In the genomic region with DNA sequence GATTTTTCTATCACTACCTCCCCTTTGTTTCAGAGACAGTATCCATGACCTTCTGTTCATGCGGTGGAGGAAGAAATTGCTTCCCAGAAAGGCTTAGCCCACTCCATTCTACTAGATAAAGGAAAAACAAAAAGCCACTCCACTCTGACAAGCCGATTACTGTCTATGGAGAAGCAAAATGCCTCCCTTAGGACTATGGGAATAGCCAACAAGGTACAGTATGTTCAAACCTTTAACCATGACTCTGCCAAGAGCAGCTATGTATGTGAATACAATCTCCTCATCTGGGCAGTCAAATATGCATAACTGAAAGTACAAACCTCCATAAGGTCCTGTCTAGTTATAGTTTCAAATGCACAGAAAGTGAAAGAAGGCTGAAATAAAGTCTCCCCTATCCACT, we compare ENCODE assay signal across 12 cellular contexts. TPM values are rescaled to one million over a fixed set of nuclear protein-coding genes. Genes with fewer than 3 reads are reported as not detected.
DNase-seq lines count a peak whose midpoint lies in the region; ATAC-seq and TF ChIP-seq lines count a peak whose summit lies in the region.
"Had no signal": no experiment of that assay in that cellular context is flagged by ENCODE, and none has a peak within 500 bp of the region (broad histone marks: within the 10 kb centered on the region; RNA-seq: fewer than 3 reads in every experiment).

No MANE protein-coding gene starts in this region.

- TF ChIP-seq POLR2A in thyroid gland (IDR thresholded peaks at IDR 0.05): no peak

- peaks cover 3% of the 10 kb centered on the region for H3K9me3 Mint-ChIP-seq in nephron
- H3K9me3 Mint-ChIP-seq: stimulated activated naive B cell treated with anti-CD40 and anti-IgM and Interleukin-4, amounts not matched to agents 10 μg/mL and 1 μg/mL and 100 μg/mL, for 72 hours; T-helper 1 cell treated with Interleukin-12 subunit alpha and Interleukin-12 subunit beta and Interleukin-4 antibody, amounts not matched to agents 30 μg/mL and 1 μg/mL, for 36 hours had no signal

- peak; percentile 68 for ATAC-seq in GM18909 (IDR thresholded peaks at IDR 0.05; ENCODE audit: poor library complexity, unreplicated experiment)
- peak; percentile 53 for ATAC-seq in HG02571 (IDR thresholded peaks at IDR 0.05; ENCODE audit: unreplicated experiment)
- ATAC-seq in GM18873 (IDR thresholded peaks at IDR 0.05; ENCODE audit: low FRiP score, unreplicated experiment): no peak
- ATAC-seq: stimulated activated naive B cell treated with anti-CD40 and anti-IgM and Interleukin-4, amounts not matched to agents 10 μg/mL and 1 μg/mL and 100 μg/mL, for 72 hours had no signal

- no peak for DNase-seq in Karpas-422
- no peak for DNase-seq in NOMO-1 treated with dmso at 0.1 percent for 144 hours (lab: John Stamatoyannopoulos, UW; ENCODE audit: unreplicated experiment)
- DNase-seq in thyroid gland: no peak
- no peak for DNase-seq in nucleus accumbens (lab: John Stamatoyannopoulos, UW)
- DNase-seq: anterior cingulate cortex; stimulated activated CD4-positive, alpha-beta T cell treated with anti-CD3 and anti-CD28 coated beads, Interleukin-12 subunit alpha, Interleukin-12 subunit beta, amount 100 ng/mL, for 4 hours; stimulated activated naive B cell treated with anti-CD40 and anti-IgM and Interleukin-4, amounts not matched to agents 10 μg/mL and 1 μg/mL and 100 μg/mL, for 72 hours had no signal

- H3K4me1 Mint-ChIP-seq in nephron: peaks cover 28% of the 10 kb centered on the region

- H3K27me3 Mint-ChIP-seq in nephron (ENCODE audit: low read depth): no peaks in the 10 kb centered on the region
- H3K27me3 Mint-ChIP-seq: stimulated activated naive B cell treated with anti-CD40 and anti-IgM and Interleukin-4, amounts not matched to agents 10 μg/mL and 1 μg/mL and 100 μg/mL, for 72 hours had no signal

- no peak overlapping the region for H3K4me2 ChIP-seq in Karpas-422 (ENCODE audit: low read depth, low read length, poor library complexity, severe bottlenecking)

- peak overlapping the region; percentile 26 to 62 (median 37) for H3K27ac Mint-ChIP-seq in nephron
- H3K27ac Mint-ChIP-seq: stimulated activated naive B cell treated with anti-CD40 and anti-IgM and Interleukin-4, amounts not matched to agents 10 μg/mL and 1 μg/mL and 100 μg/mL, for 72 hours; T-helper 1 cell treated with Interleukin-12 subunit alpha and Interleukin-12 subunit beta and Interleukin-4 antibody, amounts not matched to agents 30 μg/mL and 1 μg/mL, for 36 hours had no signal

- H3K9me2 ChIP-seq in Karpas-422 (replicated peaks; ENCODE audit: insufficient read depth, low read length): no peaks in the 10 kb centered on the region

- H3K27me3 ChIP-seq in Karpas-422 (ENCODE audit: low read length) (no peaks in the 10 kb centered on the region), thyroid gland (no peaks in the 10 kb centered on the region)

- no peaks in the 10 kb centered on the region for H3K9me3 ChIP-seq in Karpas-422 (ENCODE audit: low read length)
- H3K9me3 ChIP-seq in thyroid gland: no peaks in the 10 kb centered on the region

- H3K36me3 Mint-ChIP-seq in nephron (ENCODE audit: low read depth): peaks cover 19% of the 10 kb centered on the region

- no peaks in the 10 kb centered on the region for H4K20me1 ChIP-seq in Karpas-422 (ENCODE audit: insufficient read depth, low read depth, low read length)

- H3K36me3 ChIP-seq in Karpas-422 (ENCODE audit: insufficient read depth, low read length): peaks cover 4% of the 10 kb centered on the region; the same call in 1 of the 2 replicates
- no peaks in the 10 kb centered on the region for H3K36me3 ChIP-seq in thyroid gland

- intact Hi-C loops in thyroid gland (cut with DNase I): no loop called here

- H3K9ac ChIP-seq in Karpas-422 (ENCODE audit: low read length): no peak overlapping the region

- H3K27ac ChIP-seq in Karpas-422 (ENCODE audit: low read length) (peak overlapping the region; percentile 41; the same call in 1 of the 2 replicates), thyroid gland (no peak overlapping the region)

- no peak overlapping the region for H3K4me3 Mint-ChIP-seq in nephron
- H3K4me3 Mint-ChIP-seq: stimulated activated naive B cell treated with anti-CD40 and anti-IgM and Interleukin-4, amounts not matched to agents 10 μg/mL and 1 μg/mL and 100 μg/mL, for 72 hours; T-helper 1 cell treated with Interleukin-12 subunit alpha and Interleukin-12 subunit beta and Interleukin-4 antibody, amounts not matched to agents 30 μg/mL and 1 μg/mL, for 36 hours had no signal

- TF ChIP-seq CTCF in nephron (IDR thresholded peaks at IDR 0.05; ENCODE audit: unreplicated experiment in 3 of 3) (no peak), thyroid gland (IDR thresholded peaks at IDR 0.05) (no peak)

- H3K79me2 ChIP-seq in Karpas-422 (ENCODE audit: low read length): peaks cover 91% of the 10 kb centered on the region

- 62 to 65% methylated on average over 2 of the region's 2 CpGs for WGBS in thyroid gland, 2 donors

- H3K4me3 ChIP-seq in Karpas-422 (ENCODE audit: low read length): no peak overlapping the region
- no peak overlapping the region for H3K4me3 ChIP-seq in thyroid gland (replicated peaks in 1 of 3)

- H3K4me1 ChIP-seq in Karpas-422 (ENCODE audit: low read length): peaks cover 21% of the 10 kb centered on the region
- H3K4me1 ChIP-seq in thyroid gland: peaks cover 0 to 5% of the 10 kb centered on the region in 2 donors

- H2AFZ ChIP-seq in Karpas-422 (ENCODE audit: low read length): no peak overlapping the region

RNA-seq across cellular contexts. Expression of gene ATF7, which starts 40.5 kb away (rescaled TPM):
- 14.8 and 28.9 TPM in 2 replicates for total RNA-seq in Karpas-422 (2014; rRNA removed; shearing (Covaris generic); ENCODE audit: low replicate concordance)
- total RNA-seq in thyroid gland: 10 to 100 TPM; 21.3 to 40.1 (median 37.6) TPM
